Comparison of ENCODE assay signal across 1 cellular context in genomic region chr2:9423922-9424272, GRCh38.
TF ChIP-seq lines count a peak whose summit lies in the region.

No MANE protein-coding gene starts in this region.

TF ChIP-seq in K562, 482 proteins besides CTCF, POLR2A, EP300 and RAD21 (continues in another document):
- 0 out of 2 replicates have a peak, but pooled peaks have one; percentile 43 for TF ChIP-seq ARID2 (IDR thresholded peaks at IDR 0.05)
- no peak for TF ChIP-seq JUN (IDR thresholded peaks at IDR 0.05; ENCODE audit: borderline replicate concordance, low read depth, low read length)
- TF ChIP-seq JUN (CRISPR knock-in tag; IDR thresholded peaks at IDR 0.05; ENCODE audit: borderline replicate concordance), result 0 out of 2 replicates have a peak, but pooled peaks have one; percentile 11
- TF ChIP-seq L3MBTL2 (IDR thresholded peaks at IDR 0.05), result no peak
- no peak for TF ChIP-seq ZNF124 (CRISPR knock-in tag; IDR thresholded peaks at IDR 0.05)
- 0 out of 2 replicates have a peak, but pooled peaks have one; percentile 64 for TF ChIP-seq FOXK1 (CRISPR knock-in tag; IDR thresholded peaks at IDR 0.05; ENCODE audit: borderline replicate concordance)
- TF ChIP-seq ZNF778 (CRISPR knock-in tag; IDR thresholded peaks at IDR 0.05), result no peak
- TF ChIP-seq TCF15 (CRISPR knock-in tag; IDR thresholded peaks at IDR 0.05), result no peak
- no peak for TF ChIP-seq CBX2 (IDR thresholded peaks at IDR 0.05; ENCODE audit: insufficient read depth, low read length, poor library complexity, severe bottlenecking)
- no peak for TF ChIP-seq EP400 (IDR thresholded peaks at IDR 0.05)
- 0 out of 2 replicates have a peak, but pooled peaks have one; percentile 53 for TF ChIP-seq IRF1 (CRISPR knock-in tag; IDR thresholded peaks at IDR 0.05; ENCODE audit: borderline replicate concordance)
- 0 out of 2 replicates have a peak, but pooled peaks have one; percentile 39 for TF ChIP-seq SMARCA5 (IDR thresholded peaks at IDR 0.05)
- TF ChIP-seq RFX5 (IDR thresholded peaks at IDR 0.05; ENCODE audit: low read depth, low read length), result no peak
- no peak for TF ChIP-seq ZNF644 (tag; IDR thresholded peaks at IDR 0.05; ENCODE audit: low read depth)
- TF ChIP-seq KLF10 (CRISPR knock-in tag; IDR thresholded peaks at IDR 0.05), result no peak
- no peak for TF ChIP-seq NFYB (IDR thresholded peaks at IDR 0.05; ENCODE audit: extremely low read depth, insufficient read length)
- TF ChIP-seq TSHZ1 (CRISPR knock-in tag; IDR thresholded peaks at IDR 0.05), result no peak
- TF ChIP-seq FOXA3 (CRISPR knock-in tag; conservative IDR thresholded peaks at IDR 0.05 in 1 of 2, IDR thresholded peaks at IDR 0.05 in 1 of 2), result no peak
- TF ChIP-seq NCOA1 (IDR thresholded peaks at IDR 0.05; ENCODE audit: low read depth), result 0 out of 2 replicates have a peak, but pooled peaks have one; percentile 6
- TF ChIP-seq ZNF12 (CRISPR knock-in tag; IDR thresholded peaks at IDR 0.05), result peak; percentile 61; the same call in 1 of the 2 replicates
- TF ChIP-seq PREB (CRISPR knock-in tag; IDR thresholded peaks at IDR 0.05), result no peak
- TF ChIP-seq ZBTB12 (CRISPR knock-in tag; IDR thresholded peaks at IDR 0.05), result no peak
- TF ChIP-seq NKRF (IDR thresholded peaks at IDR 0.05; ENCODE audit: borderline replicate concordance), result peak; percentile 45; the same call in 1 of the 2 replicates
- peak; percentile 71 for TF ChIP-seq CHD1 (IDR thresholded peaks at IDR 0.05; ENCODE audit: low read length)
- no peak for TF ChIP-seq ELK3 (CRISPR knock-in tag; IDR thresholded peaks at IDR 0.05)
- no peak for TF ChIP-seq NEUROD1 (IDR thresholded peaks at IDR 0.05; ENCODE audit: borderline replicate concordance, low read depth, low read length, partially characterized antibody)
- no peak for TF ChIP-seq ZNF232 (CRISPR knock-in tag; IDR thresholded peaks at IDR 0.05)
- TF ChIP-seq SMARCA4 (IDR thresholded peaks at IDR 0.05), result 0 out of 2 replicates have a peak, but pooled peaks have one; percentile 10
- no peak for TF ChIP-seq TGIF2 (CRISPR knock-in tag; IDR thresholded peaks at IDR 0.05)
- no peak for TF ChIP-seq HOMEZ (CRISPR knock-in tag; IDR thresholded peaks at IDR 0.05)
- TF ChIP-seq DIDO1 (tag; IDR thresholded peaks at IDR 0.05; ENCODE audit: low read depth), result 0 out of 2 replicates have a peak, but pooled peaks have one; percentile 3
- 0 out of 2 replicates have a peak, but pooled peaks have one; percentile 6 for TF ChIP-seq ZNF24 (IDR thresholded peaks at IDR 0.05)
- no peak for TF ChIP-seq ARID4B (CRISPR knock-in tag; IDR thresholded peaks at IDR 0.05)
- no peak for TF ChIP-seq ZNF511 (CRISPR knock-in tag; IDR thresholded peaks at IDR 0.05)
